1 cellular context compared by ENCODE assay signal in the genomic region with DNA sequence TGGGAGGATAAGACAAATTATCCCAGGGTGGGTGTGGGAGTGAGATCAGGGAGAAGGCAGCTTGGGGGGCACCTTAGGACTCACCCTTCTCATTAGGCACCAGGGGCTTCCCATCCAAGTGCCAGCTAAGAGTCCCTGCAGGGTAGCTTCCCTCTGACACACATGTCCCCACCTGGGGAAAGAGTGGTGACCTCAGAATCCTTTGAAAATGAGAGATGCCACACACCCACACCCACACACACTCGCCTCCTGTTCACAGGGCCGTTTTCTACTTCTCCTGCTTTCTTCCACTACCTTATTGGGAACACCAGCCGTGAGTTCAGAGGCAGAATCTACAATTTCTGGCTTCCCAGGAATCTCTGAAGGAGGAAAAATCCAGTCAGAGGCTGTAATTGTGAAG.
TF ChIP-seq lines count a peak whose summit lies in the region.

No MANE protein-coding gene starts in this region.

TF ChIP-seq in HepG2, 621 proteins besides CTCF, POLR2A, EP300 and RAD21:
- TF ChIP-seq ZNF678 (CRISPR knock-in tag; IDR thresholded peaks at IDR 0.05) (no peak), ZNF446 (CRISPR knock-in tag; IDR thresholded peaks at IDR 0.05) (0 out of 2 replicates have a peak, but pooled peaks have one; percentile 23)
